ENCODE assay signal across 15 cellular contexts in the genomic region with DNA sequence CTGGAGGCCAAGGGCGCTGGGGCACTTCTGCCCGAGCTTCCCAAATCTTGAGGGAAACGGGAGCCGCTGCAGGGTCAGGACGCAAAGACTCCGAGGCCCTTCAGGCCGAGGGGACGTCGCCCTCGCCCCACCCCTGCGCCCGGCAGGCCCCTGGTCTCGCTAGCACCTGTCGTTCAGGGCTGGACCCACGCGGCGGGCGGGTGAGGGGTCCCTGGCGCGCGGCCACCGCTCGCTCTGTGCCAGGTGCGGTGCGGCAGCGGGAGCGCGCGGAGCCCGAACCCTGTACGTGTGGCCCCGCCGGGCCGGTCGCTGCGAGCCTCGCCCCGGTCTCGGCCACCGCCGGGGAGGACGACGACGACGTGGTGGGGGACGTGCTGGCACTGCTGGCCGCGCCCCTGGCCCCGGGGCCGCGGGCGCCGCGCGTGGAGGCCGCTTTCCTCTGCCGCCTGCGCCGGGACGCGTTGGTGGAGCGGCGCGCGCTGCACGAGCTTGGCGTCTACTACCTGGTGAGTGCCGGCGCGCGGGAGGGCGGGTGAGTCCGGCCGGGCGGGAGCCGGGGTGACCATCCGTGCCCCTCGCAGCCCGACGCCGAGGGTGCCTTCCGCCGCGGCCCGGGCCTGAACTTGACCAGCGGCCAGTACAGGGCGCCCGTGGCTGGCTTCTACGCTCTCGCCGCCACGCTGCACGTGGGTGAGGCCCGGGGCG. TPM values are rescaled to one million over a fixed set of nuclear protein-coding genes. Genes with fewer than 3 reads are reported as not detected.
DNase-seq lines count a peak whose midpoint lies in the region; ATAC-seq, FAIRE-seq and TF ChIP-seq lines count a peak whose summit lies in the region.
"Had no signal": no experiment of that assay in that cellular context is flagged by ENCODE, and none has a peak within 500 bp of the region (broad histone marks: within the 10 kb centered on the region; RNA-seq: fewer than 3 reads in every experiment).

No MANE protein-coding gene starts in this region.

- peak overlapping the region in 1 of 2 experiments; percentile 6; a peak in 1 of 6 replicates for H3K27ac ChIP-seq in A549
- H3K27ac ChIP-seq: heart right ventricle had no signal

- no peak for TF ChIP-seq CTCF in A549 (IDR thresholded peaks at IDR 0.05)
- no peak for TF ChIP-seq CTCF in chondrocyte (IDR thresholded peaks at IDR 0.05)
- TF ChIP-seq CTCF in GM13976 (IDR thresholded peaks at IDR 0.05; ENCODE audit: borderline replicate concordance, control extremely low read depth, extremely low read depth, insufficient read depth, missing control alignments) = no peak

- CTCF ChIA-PET in A549 (lab: Yijun Ruan, JAX) = interaction anchor here (1.1 to 1.4 kb wide), 2 partner anchors 10 to 39 kb away, joined by 4 read pairs; no protein-coding TSS in a partner anchor

- no peak for TF ChIP-seq EP300 in A549 (IDR thresholded peaks at IDR 0.05)

- H3K4me1 Mint-ChIP-seq in chondrocyte (ENCODE audit: low read depth) = peaks cover 31% of the 10 kb centered on the region

- H3K4me3 Mint-ChIP-seq in chondrocyte (ENCODE audit: unreplicated experiment) = peak overlapping the region; percentile 49
- H3K4me3 Mint-ChIP-seq: activated B cell treated with CpG ODN at 0.5 μM for 24 hours; CD4-positive, alpha-beta T cell; stimulated activated memory B cell treated with anti-CD40 and anti-IgM and Interleukin-4, amounts not matched to agents 10 μg/mL and 1 μg/mL and 100 μg/mL, for 72 hours had no signal

- in situ Hi-C loops in GM13976 (cut with MboI; ENCODE audit: low sequenced_read_pairs, unreplicated experiment) = no loop called here
- in situ Hi-C loops in HAP-1 (cut with MboI; ENCODE audit: low sequenced_read_pairs) = no loop called here

- peak overlapping the region; percentile 59 for H3K4me2 ChIP-seq in A549

- POLR2A ChIA-PET in A549 (lab: Yijun Ruan, JAX) = no interaction called here

- no peak for ATAC-seq in A549
- ATAC-seq in left lobe of liver = peak; percentile 19
- ATAC-seq: heart right ventricle; stimulated activated memory B cell treated with anti-CD40 and anti-IgM and Interleukin-4, amounts not matched to agents 10 μg/mL and 1 μg/mL and 100 μg/mL, for 72 hours had no signal

- no peak overlapping the region for H3K4me3 ChIP-seq in A549
- H3K4me3 ChIP-seq in HAP-1 = no peak overlapping the region

- TF ChIP-seq POLR2A in A549 (IDR thresholded peaks at IDR 0.05; ENCODE audit: low read length) (no peak), GM12891 (IDR thresholded peaks at IDR 0.05; ENCODE audit: low read depth, low read length) (no peak)

- peaks cover 17% of the 10 kb centered on the region; the same call in 1 of the 2 replicates for H3K36me3 ChIP-seq in HAP-1 (replicated peaks)

- 81% methylated on average over 37 of the region's 95 CpGs for WGBS in A549 (ENCODE audit: missing lambda C conversion rate)

- H3K9me3 ChIP-seq in A549 (no peaks in the 10 kb centered on the region), HAP-1 (no peaks in the 10 kb centered on the region)
- H3K9me3 ChIP-seq: heart right ventricle had no signal

- no peaks in the 10 kb centered on the region for H3K9me3 Mint-ChIP-seq in chondrocyte (ENCODE audit: low read depth)
- H3K9me3 Mint-ChIP-seq: activated B cell treated with CpG ODN at 0.5 μM for 24 hours; CD4-positive, alpha-beta T cell; stimulated activated memory B cell treated with anti-CD40 and anti-IgM and Interleukin-4, amounts not matched to agents 10 μg/mL and 1 μg/mL and 100 μg/mL, for 72 hours had no signal

- H3K27me3 Mint-ChIP-seq in chondrocyte (ENCODE audit: low read depth) = no peaks in the 10 kb centered on the region

- TF ChIP-seq RAD21 in A549 (conservative IDR thresholded peaks at IDR 0.05 in 1 of 2, IDR thresholded peaks at IDR 0.05 in 1 of 2) = no peak

- DNase-seq in A549 (ENCODE audit: low read depth in 1 of 2, low spot score in 1 of 2) (no peak), GM12891 (ENCODE audit: insufficient read length, low spot score) (peak; percentile 25), chondrocyte (ENCODE audit: low spot score) (peak; percentile 91), left lobe of liver (ENCODE audit: low spot score) (no peak), GDM1 (lab: John Stamatoyannopoulos, UW) (no peak), GM13976 (ENCODE audit: low spot score) (no peak), T1000 (lab: John Stamatoyannopoulos, UW) (no peak), HAP-1 (ENCODE audit: low spot score in 2 of 2) (no peak)
- DNase-seq: activated B cell treated with CpG ODN at 0.5 μM for 24 hours; CD4-positive, alpha-beta T cell; NCI-H1930; stimulated activated CD4-positive, alpha-beta T cell treated with anti-CD3 and anti-CD28 coated beads, Interleukin-15, amount 100 ng/mL, for 24 hours had no signal

- FAIRE-seq in A549 (lab: Jason Lieb, UNC) (no peak), GM12891 (lab: Jason Lieb, UNC) (no peak)
- FAIRE-seq: colon had no signal

- peaks cover 2% of the 10 kb centered on the region for H3K36me3 Mint-ChIP-seq in chondrocyte (ENCODE audit: low read depth)

- peak overlapping the region; percentile 70 for H3K27ac Mint-ChIP-seq in chondrocyte (ENCODE audit: unreplicated experiment)
- H3K27ac Mint-ChIP-seq: activated B cell treated with CpG ODN at 0.5 μM for 24 hours; CD4-positive, alpha-beta T cell; stimulated activated memory B cell treated with anti-CD40 and anti-IgM and Interleukin-4, amounts not matched to agents 10 μg/mL and 1 μg/mL and 100 μg/mL, for 72 hours had no signal

- H3K27me3 ChIP-seq in HAP-1 (ENCODE audit: low read depth) = no peaks in the 10 kb centered on the region

- H3K4me1 ChIP-seq in A549 = peaks cover 23% of the 10 kb centered on the region
- peaks cover 5% of the 10 kb centered on the region for H3K4me1 ChIP-seq in HAP-1

TF ChIP-seq in A549, 52 proteins besides CTCF, POLR2A, EP300 and RAD21 (continues in another document):
- TF ChIP-seq KDM5A (IDR thresholded peaks at IDR 0.05) (no peak), JUNB (IDR thresholded peaks at IDR 0.05) (no peak), CBX8 (IDR thresholded peaks at IDR 0.05) (no peak), JUN (IDR thresholded peaks at IDR 0.05) (no peak), NFE2L2 (conservative IDR thresholded peaks at IDR 0.05; ENCODE audit: low read length) (no peak), SREBF2 (IDR thresholded peaks at IDR 0.05) (no peak), TFCP2L1 (CRISPR knock-in tag; IDR thresholded peaks at IDR 0.05) (no peak), SMC3 (IDR thresholded peaks at IDR 0.05) (no peak)
- TF ChIP-seq, protein P1, sequence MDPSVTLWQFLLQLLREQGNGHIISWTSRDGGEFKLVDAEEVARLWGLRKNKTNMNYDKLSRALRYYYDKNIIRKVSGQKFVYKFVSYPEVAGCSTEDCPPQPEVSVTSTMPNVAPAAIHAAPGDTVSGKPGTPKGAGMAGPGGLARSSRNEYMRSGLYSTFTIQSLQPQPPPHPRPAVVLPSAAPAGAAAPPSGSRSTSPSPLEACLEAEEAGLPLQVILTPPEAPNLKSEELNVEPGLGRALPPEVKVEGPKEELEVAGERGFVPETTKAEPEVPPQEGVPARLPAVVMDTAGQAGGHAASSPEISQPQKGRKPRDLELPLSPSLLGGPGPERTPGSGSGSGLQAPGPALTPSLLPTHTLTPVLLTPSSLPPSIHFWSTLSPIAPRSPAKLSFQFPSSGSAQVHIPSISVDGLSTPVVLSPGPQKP (IDR thresholded peaks at IDR 0.05; ENCODE audit: low read depth, low read length) = no peak

TF ChIP-seq in GM12891, 5 proteins besides CTCF, POLR2A, EP300 and RAD21:
- no peak for TF ChIP-seq SPI1 (IDR thresholded peaks at IDR 0.05; ENCODE audit: low read depth, low read length)

RNA-seq across cellular contexts. Expression of gene ERFE, which starts 4.9 kb away (rescaled TPM):
- polyA plus RNA-seq in A549 (2011; rRNA removed) (2.6 and 3.7 TPM in 2 replicates), A549 (2017; fragmentation: RNase III; extraction: RNeasy Plus Mini Kit Qiagen cat#74134 plus additional on column Dnase treatment) (2.0 to 3.6 TPM (median 2.6 TPM) in 3 replicates)
- polyA plus RNA-seq in A549 (2012; cell fraction: cytosol; rRNA removed) = 4.6 and 6.8 TPM in 2 replicates
- polyA plus RNA-seq in A549 (2012; cell fraction: nucleus; rRNA removed) = 11.7 and 15.4 TPM in 2 replicates
- polyA minus RNA-seq in A549 (2011; rRNA and poly(A)+ RNA removed) = 1.7 and 2.4 TPM in 2 replicates
- polyA plus RNA-seq in GM12891 (2012; ENCODE audit: low read depth, missing spikeins) = not detected
- total RNA-seq in chondrocyte (1.8 to 10.3 TPM (median 9.4 TPM) in 3 replicates), left lobe of liver (not detected)
- total RNA-seq: activated B cell treated with CpG ODN at 0.5 μM for 24 hours; CD4-positive, alpha-beta T cell had no signal

RNA-seq across cellular contexts. Expression of gene KLHL30, which starts 25.2 kb away (rescaled TPM):
- polyA plus RNA-seq in A549 (2011; rRNA removed) (0.04 TPM in 1 of 2 replicates, not detected in the other), A549 (2017; fragmentation: RNase III; extraction: RNeasy Plus Mini Kit Qiagen cat#74134 plus additional on column Dnase treatment) (0.03 to 0.04 TPM (median 0.03 TPM) in 3 replicates)
- 0.01 TPM in 1 of 2 replicates, not detected in the other for polyA plus RNA-seq in A549 (2012; cell fraction: cytosol; rRNA removed)
- polyA plus RNA-seq in A549 (2012; cell fraction: nucleus; rRNA removed) = 0.05 and 0.07 TPM in 2 replicates
- polyA minus RNA-seq in A549 (2011; rRNA and poly(A)+ RNA removed) = 0.08 TPM in 1 of 2 replicates, not detected in the other
- not detected for polyA plus RNA-seq in GM12891 (2012; ENCODE audit: low read depth, missing spikeins)
- total RNA-seq in chondrocyte (12.2 to 25.6 TPM (median 24.4 TPM) in 3 replicates), left lobe of liver (0.10 TPM)
- total RNA-seq: activated B cell treated with CpG ODN at 0.5 μM for 24 hours; CD4-positive, alpha-beta T cell had no signal

RNA-seq across cellular contexts. Expression of gene ILKAP, which starts 39.8 kb away (rescaled TPM):
- polyA plus RNA-seq in A549 (2011; rRNA removed) (27.7 and 41.4 TPM in 2 replicates), A549 (2017; fragmentation: RNase III; extraction: RNeasy Plus Mini Kit Qiagen cat#74134 plus additional on column Dnase treatment) (36.3 to 38.4 TPM (median 38.2 TPM) in 3 replicates)
- polyA plus RNA-seq in A549 (2012; cell fraction: cytosol; rRNA removed) = 58.4 and 63.6 TPM in 2 replicates
- 74.5 and 93.4 TPM in 2 replicates for polyA plus RNA-seq in A549 (2012; cell fraction: nucleus; rRNA removed)
- 20.1 and 20.3 TPM in 2 replicates for polyA minus RNA-seq in A549 (2011; rRNA and poly(A)+ RNA removed)
- polyA plus RNA-seq in GM12891 (2012; ENCODE audit: low read depth, missing spikeins) = 23.0 TPM
- total RNA-seq in chondrocyte (24.9 to 36.7 TPM (median 29.7 TPM) in 3 replicates), left lobe of liver (20.1 TPM)

Comparison
In these comparisons a context has a peak if more than half of its experiments do, and no peak if none do; other contexts are left out.
1. DNase-seq: peak in GM12891 (single experiment) and chondrocyte (single experiment); none in A549 (0 of 2), left lobe of liver (single experiment), GDM1 (single experiment), GM13976 (single experiment), T1000 (single experiment) and HAP-1 (0 of 2).
2. RNA of gene KLHL30, which starts 25.2 kb away (total RNA-seq): 12.2 to 25.6 TPM in chondrocyte; 0.10 TPM in left lobe of liver (single experiment); every median in the first group is over 10 times any median in the second.